In the genomic region with DNA sequence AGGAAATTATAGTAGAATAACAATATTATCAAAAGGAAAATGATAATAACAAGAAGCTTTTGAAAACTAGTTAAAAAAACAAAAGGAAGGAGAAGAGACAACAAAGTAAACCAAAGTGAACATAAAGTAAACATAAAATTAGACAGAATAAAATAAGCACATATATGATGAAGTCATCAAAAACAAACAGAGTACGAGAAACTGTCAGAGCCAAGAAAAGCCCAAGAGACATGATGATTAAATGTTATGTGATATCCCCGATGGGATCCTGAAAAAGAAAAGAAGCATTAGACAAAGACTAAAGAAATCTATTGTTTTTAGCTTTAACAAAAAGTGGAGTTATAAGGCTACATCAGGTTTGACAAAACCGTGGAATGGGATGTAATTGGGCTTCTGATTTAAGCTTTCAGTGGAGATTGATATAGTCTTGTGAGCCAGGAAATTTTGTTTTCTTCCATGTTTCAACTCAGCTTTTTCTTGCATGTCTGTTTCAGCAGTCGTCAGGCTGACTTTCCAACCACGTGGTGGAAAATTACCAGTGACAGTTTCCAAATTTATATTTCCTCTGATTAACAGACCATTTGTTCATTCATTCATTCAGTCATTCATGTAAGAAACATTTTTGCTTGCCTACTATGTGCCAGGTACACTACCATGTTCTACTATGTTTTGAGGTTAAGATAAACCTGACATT, we compare ENCODE assay signal across 18 cellular contexts.
DNase-seq lines count a peak whose midpoint lies in the region; TF ChIP-seq lines count a peak whose summit lies in the region.
"Had no signal": no experiment of that assay in that cellular context is flagged by ENCODE, and none has a peak within 500 bp of the region (broad histone marks: within the 10 kb centered on the region; RNA-seq: fewer than 3 reads in every experiment).

No MANE protein-coding gene starts in this region.

- H3K9ac ChIP-seq in BLaER1 treated with 17β-estradiol and CSF1 and Interleukin-3, amounts not matched to agents 10 nM and 100 nM, result no peak overlapping the region

- no peaks in the 10 kb centered on the region for H3K36me3 Mint-ChIP-seq in chondrocyte (ENCODE audit: low read depth)
- H3K36me3 Mint-ChIP-seq in Calu3 (ENCODE audit: insufficient read depth, unreplicated experiment), result no peaks in the 10 kb centered on the region

- peak overlapping the region in 10 of 11 experiments; percentile 19 to 64 (median 42); a peak in 18 of 22 replicates for H3K4me2 ChIP-seq in BLaER1 treated with 17β-estradiol and CSF1 and Interleukin-3, amounts not matched to agents 10 nM and 100 nM

- H3K27me3 ChIP-seq in BLaER1 treated with 17β-estradiol and CSF1 and Interleukin-3, amounts not matched to agents 10 nM and 100 nM, result no peaks in the 10 kb centered on the region
- H3K27me3 ChIP-seq: pancreas had no signal

- CTCF ChIA-PET in Calu3 (lab: Charles Lee), result no interaction called here

- peaks cover 31% of the 10 kb centered on the region for H3K4me1 Mint-ChIP-seq in chondrocyte (ENCODE audit: low read depth)
- no peaks in the 10 kb centered on the region for H3K4me1 Mint-ChIP-seq in Calu3 (ENCODE audit: low read depth, unreplicated experiment)
- H3K4me1 Mint-ChIP-seq: endodermal cell had no signal

- H3K4me3 Mint-ChIP-seq in chondrocyte (ENCODE audit: unreplicated experiment) (peak overlapping the region; percentile 13), Calu3 (ENCODE audit: low read depth, unreplicated experiment) (no peak overlapping the region)
- H3K4me3 Mint-ChIP-seq: endodermal cell had no signal

- no peak for TF ChIP-seq CTCF in LNCaP clone FGC (IDR thresholded peaks at IDR 0.05; ENCODE audit: control insufficient read depth, extremely low read depth, insufficient read depth)
- no peak for TF ChIP-seq CTCF in chondrocyte (IDR thresholded peaks at IDR 0.05)
- no peak for TF ChIP-seq CTCF in Calu3 (IDR thresholded peaks at IDR 0.05; ENCODE audit: unreplicated experiment)

- H3K9me3 Mint-ChIP-seq in chondrocyte (ENCODE audit: low read depth), result no peaks in the 10 kb centered on the region
- peaks cover 2% of the 10 kb centered on the region for H3K9me3 Mint-ChIP-seq in Calu3 (ENCODE audit: low read depth, unreplicated experiment)
- H3K9me3 Mint-ChIP-seq: endodermal cell had no signal

- H3K27ac ChIP-seq in BLaER1 treated with 17β-estradiol and CSF1 and Interleukin-3, amounts not matched to agents 10 nM and 100 nM, result no peak overlapping the region
- H3K27ac ChIP-seq: pancreas, skin epidermis had no signal

- H3K27me3 Mint-ChIP-seq in chondrocyte (ENCODE audit: low read depth) (no peaks in the 10 kb centered on the region), Calu3 (ENCODE audit: unreplicated experiment) (peaks cover 20% of the 10 kb centered on the region)

- H3K4me3 ChIP-seq in BLaER1 treated with 17β-estradiol and CSF1 and Interleukin-3, amounts not matched to agents 10 nM and 100 nM, result no peak overlapping the region
- H3K4me3 ChIP-seq in LNCaP clone FGC (ENCODE audit: low read depth, low read length), result no peak overlapping the region
- H3K4me3 ChIP-seq: pancreas, skin epidermis had no signal

- H3K27ac Mint-ChIP-seq in chondrocyte (ENCODE audit: unreplicated experiment) (peak overlapping the region; percentile 80), Calu3 (ENCODE audit: unreplicated experiment) (no peak overlapping the region)
- H3K27ac Mint-ChIP-seq: endodermal cell had no signal

- intact Hi-C loops in Calu3 (cut with micrococcal nuclease; ENCODE audit: unreplicated experiment), result no loop called here

- peaks cover 8 to 23% (median 19%) of the 10 kb centered on the region in 10 experiments; a peak in 18 of 20 replicates for H3K4me1 ChIP-seq in BLaER1 treated with 17β-estradiol and CSF1 and Interleukin-3, amounts not matched to agents 10 nM and 100 nM
- H3K4me1 ChIP-seq: Caco-2, pancreas had no signal

- no TSS peak for BruUV-seq in Calu3 (replicated peaks; lab: Mats Ljungman, UMichigan)

- H3K9me3 ChIP-seq in BLaER1 treated with 17β-estradiol and CSF1 and Interleukin-3, amounts not matched to agents 10 nM and 100 nM (replicated peaks in 1 of 11), result peaks cover 0 to 13% (median 0%) of the 10 kb centered on the region in 11 experiments; a peak in 3 of 22 replicates
- H3K9me3 ChIP-seq: Caco-2, pancreas had no signal

- H4K20me1 ChIP-seq in BLaER1 treated with 17β-estradiol and CSF1 and Interleukin-3, amounts not matched to agents 10 nM and 100 nM, result no peaks in the 10 kb centered on the region

- no peaks in the 10 kb centered on the region for H3K36me3 ChIP-seq in BLaER1 treated with 17β-estradiol and CSF1 and Interleukin-3, amounts not matched to agents 10 nM and 100 nM
- H3K36me3 ChIP-seq: pancreas had no signal

- DNase-seq in LNCaP clone FGC (ENCODE audit: low read depth), result peak; percentile 39
- no peak for DNase-seq in chondrocyte (ENCODE audit: low spot score)
- DNase-seq in myocyte (ENCODE audit: low read depth), result peak; percentile 63
- DNase-seq in Calu3, result no peak
- DNase-seq in A172 (ENCODE audit: low spot score), result no peak
- DNase-seq in anterior cingulate cortex (lab: John Stamatoyannopoulos, UW), result no peak
- DNase-seq in NCI-H82 treated with DMSO at 0.1 percent for 48 hours (lab: John Stamatoyannopoulos, UW; ENCODE audit: unreplicated experiment), result no peak
- DNase-seq: activated CD4-positive, alpha-beta T cell treated with anti-CD3 and anti-CD28 coated beads for 48 hours; activated effector memory CD4-positive, alpha-beta T cell treated with Interleukin-2 at 50 U/mL for 16 hours; AML-193; Caco-2; cerebellar nuclear complex; endodermal cell; NCI-H2227 treated with DMSO at 0.1 percent for 48 hours; pancreas; stimulated activated CD4-positive, alpha-beta T cell treated with anti-CD3 and anti-CD28 coated beads, Interleukin-4, amount 100 ng/mL, for 24 hours had no signal

Comparison
In these comparisons a context has a peak if more than half of its experiments do, and no peak if none do; other contexts are left out.
1. DNase-seq: peak in LNCaP clone FGC (single experiment) and myocyte (single experiment); none in chondrocyte (single experiment), Calu3 (single experiment), A172 (single experiment), anterior cingulate cortex (0 of 58) and NCI-H82 treated with DMSO at 0.1 percent for 48 hours (single experiment).